In the genomic region with DNA sequence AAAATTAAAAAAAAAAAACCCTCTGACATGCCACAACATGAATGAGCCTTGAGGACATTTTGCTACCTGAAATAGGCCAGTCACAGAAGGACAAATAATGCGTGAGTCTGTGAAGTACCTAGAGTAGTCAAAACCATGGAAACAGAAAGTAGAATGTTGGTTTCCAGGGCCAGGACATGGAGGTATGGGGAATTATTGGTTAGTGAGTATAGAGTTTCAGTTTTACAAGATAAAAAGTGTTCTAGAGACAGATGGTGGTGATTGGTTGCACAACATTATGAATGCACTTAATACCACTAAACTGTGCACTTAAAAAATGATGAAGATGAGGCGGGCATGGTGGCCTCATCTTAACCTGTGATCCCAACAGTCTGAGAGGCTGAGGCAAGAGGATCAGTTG, we compare ENCODE assay signal across 17 cellular contexts. TPM values are rescaled to one million over a fixed set of nuclear protein-coding genes. Genes with fewer than 3 reads are reported as not detected.
DNase-seq lines count a peak whose midpoint lies in the region; ATAC-seq and TF ChIP-seq lines count a peak whose summit lies in the region.
"Had no signal": no experiment of that assay in that cellular context is flagged by ENCODE, and none has a peak within 500 bp of the region (broad histone marks: within the 10 kb centered on the region; RNA-seq: fewer than 3 reads in every experiment).

No MANE protein-coding gene starts in this region.

- H3K36me3 Mint-ChIP-seq in activated T-cell treated with anti-CD3 and anti-CD28 coated beads, Interleukin-2, amount 50 U/mL, for 72 hours (ENCODE audit: insufficient read depth in 2 of 2), result peaks cover 7 to 23% of the 10 kb centered on the region in 2 donors
- peaks cover 16% of the 10 kb centered on the region for H3K36me3 Mint-ChIP-seq in activated naive CD8-positive, alpha-beta T cell treated with anti-CD3 and anti-CD28 coated beads, Interleukin-2, amount 50 U/mL, for 24 hours (ENCODE audit: low read depth)
- peaks cover 0 to 8% of the 10 kb centered on the region in 2 donors for H3K36me3 Mint-ChIP-seq in stimulated activated naive B cell treated with anti-CD40 and anti-IgM and Interleukin-4, amounts not matched to agents 10 μg/mL and 1 μg/mL and 100 μg/mL, for 72 hours

- peaks cover 9 to 10% of the 10 kb centered on the region in 2 donors for H3K9me3 Mint-ChIP-seq in activated T-cell treated with anti-CD3 and anti-CD28 coated beads, Interleukin-2, amount 50 U/mL, for 72 hours
- H3K9me3 Mint-ChIP-seq in activated naive CD8-positive, alpha-beta T cell treated with anti-CD3 and anti-CD28 coated beads, Interleukin-2, amount 50 U/mL, for 24 hours, result peaks cover 19% of the 10 kb centered on the region
- H3K9me3 Mint-ChIP-seq in stimulated activated naive B cell treated with anti-CD40 and anti-IgM and Interleukin-4, amounts not matched to agents 10 μg/mL and 1 μg/mL and 100 μg/mL, for 72 hours, result peaks cover 8 to 12% of the 10 kb centered on the region in 2 donors

- H3K27ac Mint-ChIP-seq in activated T-cell treated with anti-CD3 and anti-CD28 coated beads, Interleukin-2, amount 50 U/mL, for 72 hours, result peak overlapping the region; percentile 77
- peak overlapping the region; percentile 94 for H3K27ac Mint-ChIP-seq in activated naive CD8-positive, alpha-beta T cell treated with anti-CD3 and anti-CD28 coated beads, Interleukin-2, amount 50 U/mL, for 24 hours
- H3K27ac Mint-ChIP-seq in stimulated activated naive B cell treated with anti-CD40 and anti-IgM and Interleukin-4, amounts not matched to agents 10 μg/mL and 1 μg/mL and 100 μg/mL, for 72 hours, result peak overlapping the region; percentile 51

- H3K4me3 Mint-ChIP-seq in activated T-cell treated with anti-CD3 and anti-CD28 coated beads, Interleukin-2, amount 50 U/mL, for 72 hours, result peak overlapping the region; percentile 70 to 72
- H3K4me3 Mint-ChIP-seq in activated naive CD8-positive, alpha-beta T cell treated with anti-CD3 and anti-CD28 coated beads, Interleukin-2, amount 50 U/mL, for 24 hours, result peak overlapping the region; percentile 59
- H3K4me3 Mint-ChIP-seq in stimulated activated naive B cell treated with anti-CD40 and anti-IgM and Interleukin-4, amounts not matched to agents 10 μg/mL and 1 μg/mL and 100 μg/mL, for 72 hours, result no peak overlapping the region

- peak; percentile 83 to 86 for ATAC-seq in activated T-cell treated with anti-CD3 and anti-CD28 coated beads, Interleukin-2, amount 50 U/mL, for 72 hours (replicated peaks in 1 of 2)
- peak; percentile 58 for ATAC-seq in HG02870 (IDR thresholded peaks at IDR 0.05; ENCODE audit: unreplicated experiment)
- ATAC-seq in activated naive CD8-positive, alpha-beta T cell treated with anti-CD3 and anti-CD28 coated beads, Interleukin-2, amount 50 U/mL, for 24 hours, result peak; percentile 79
- ATAC-seq in stimulated activated naive B cell treated with anti-CD40 and anti-IgM and Interleukin-4, amounts not matched to agents 10 μg/mL and 1 μg/mL and 100 μg/mL, for 72 hours (replicated peaks), result peak; percentile 26 to 45
- ATAC-seq: left lung had no signal

- intact Hi-C loops in lower leg skin (cut with DNase I; ENCODE audit: low total_unique reads), result no loop called here

- no peak overlapping the region for H3K4me3 ChIP-seq in lower leg skin (ENCODE audit: low read depth, poor library complexity, severe bottlenecking)
- H3K4me3 ChIP-seq: left lung, SK-N-MC, smooth muscle cell had no signal

- H3K4me1 Mint-ChIP-seq in activated T-cell treated with anti-CD3 and anti-CD28 coated beads, Interleukin-2, amount 50 U/mL, for 72 hours (ENCODE audit: low read depth), result peaks cover 34% of the 10 kb centered on the region
- H3K4me1 Mint-ChIP-seq in activated naive CD8-positive, alpha-beta T cell treated with anti-CD3 and anti-CD28 coated beads, Interleukin-2, amount 50 U/mL, for 24 hours, result peaks cover 49% of the 10 kb centered on the region
- H3K4me1 Mint-ChIP-seq in stimulated activated naive B cell treated with anti-CD40 and anti-IgM and Interleukin-4, amounts not matched to agents 10 μg/mL and 1 μg/mL and 100 μg/mL, for 72 hours, result peaks cover 20 to 43% of the 10 kb centered on the region in 2 donors

- no peak for DNase-seq in activated T-cell treated with anti-CD3 and anti-CD28 coated beads, Interleukin-2, amount 50 U/mL, for 72 hours
- no peak for DNase-seq in activated T-cell treated with anti-CD3 and anti-CD28 coated beads, Interleukin-2, amount 50 U/mL, for 1 hour
- no peak for DNase-seq in activated naive CD8-positive, alpha-beta T cell treated with anti-CD3 and anti-CD28 coated beads, Interleukin-2, amount 50 U/mL, for 24 hours
- no peak for DNase-seq in stimulated activated naive B cell treated with anti-CD40 and anti-IgM and Interleukin-4, amounts not matched to agents 10 μg/mL and 1 μg/mL and 100 μg/mL, for 72 hours
- no peak for DNase-seq in lower leg skin (ENCODE audit: low spot score in 2 of 2)
- no peak for DNase-seq in germinal center (ENCODE audit: low spot score)
- DNase-seq in stimulated activated CD4-positive, alpha-beta T cell treated with anti-CD3 and anti-CD28 coated beads, Interleukin-2, amount 100 ng/mL, for 48 hours, result no peak
- DNase-seq: Caco-2; effector CD8-positive, alpha-beta T cell; Kasumi-1; left lung; NCI-H1694; NCI-H510A treated with DMSO at 0.1 percent for 48 hours; OCI-M1 had no signal

- no peak for TF ChIP-seq CTCF in lower leg skin (IDR thresholded peaks at IDR 0.05)

- WGBS in lower leg skin, 2 donors, result 90 to 91% methylated on average over 2 of the region's 2 CpGs

- peaks cover 16% of the 10 kb centered on the region for H3K27me3 Mint-ChIP-seq in activated T-cell treated with anti-CD3 and anti-CD28 coated beads, Interleukin-2, amount 50 U/mL, for 72 hours (ENCODE audit: low read depth)
- H3K27me3 Mint-ChIP-seq in activated naive CD8-positive, alpha-beta T cell treated with anti-CD3 and anti-CD28 coated beads, Interleukin-2, amount 50 U/mL, for 24 hours, result peaks cover 4% of the 10 kb centered on the region
- H3K27me3 Mint-ChIP-seq in stimulated activated naive B cell treated with anti-CD40 and anti-IgM and Interleukin-4, amounts not matched to agents 10 μg/mL and 1 μg/mL and 100 μg/mL, for 72 hours, result peaks cover 0 to 4% of the 10 kb centered on the region in 2 donors

- TF ChIP-seq POLR2A in lower leg skin (IDR thresholded peaks at IDR 0.05), result no peak

RNA-seq across cellular contexts. Expression of gene ZFP36L1, which starts 47.6 kb away (rescaled TPM):
- total RNA-seq in activated T-cell treated with anti-CD3 and anti-CD28 coated beads, Interleukin-2, amount 50 U/mL, for 72 hours, result 10 to 100 TPM; 95.0 TPM
- total RNA-seq in lower leg skin, result 1,000 to 10,000 TPM in 1 of 4 donors, 100 to 1,000 TPM in 3; 466 to 2,618 (median 922) TPM

Comparison
In these comparisons a context has a peak if more than half of its experiments do, and no peak if none do; other contexts are left out.
1. H3K4me3 Mint-ChIP-seq: peak in activated T-cell treated with anti-CD3 and anti-CD28 coated beads, Interleukin-2, amount 50 U/mL, for 72 hours (2 of 2) and activated naive CD8-positive, alpha-beta T cell treated with anti-CD3 and anti-CD28 coated beads, Interleukin-2, amount 50 U/mL, for 24 hours (single experiment); none in stimulated activated naive B cell treated with anti-CD40 and anti-IgM and Interleukin-4, amounts not matched to agents 10 μg/mL and 1 μg/mL and 100 μg/mL, for 72 hours (0 of 2).
2. RNA of gene ZFP36L1, which starts 47.6 kb away (total RNA-seq): 466 to 2,618 TPM in lower leg skin; 95.0 TPM in activated T-cell treated with anti-CD3 and anti-CD28 coated beads, Interleukin-2, amount 50 U/mL, for 72 hours; every median in the first group is over 4 times any median in the second.
3. Peak in every context shown above with its lines, with median percentiles within 50 percentile points of each other: ATAC-seq and H3K27ac Mint-ChIP-seq.